ENCODE assay signal across 14 cellular contexts in the genomic region with DNA sequence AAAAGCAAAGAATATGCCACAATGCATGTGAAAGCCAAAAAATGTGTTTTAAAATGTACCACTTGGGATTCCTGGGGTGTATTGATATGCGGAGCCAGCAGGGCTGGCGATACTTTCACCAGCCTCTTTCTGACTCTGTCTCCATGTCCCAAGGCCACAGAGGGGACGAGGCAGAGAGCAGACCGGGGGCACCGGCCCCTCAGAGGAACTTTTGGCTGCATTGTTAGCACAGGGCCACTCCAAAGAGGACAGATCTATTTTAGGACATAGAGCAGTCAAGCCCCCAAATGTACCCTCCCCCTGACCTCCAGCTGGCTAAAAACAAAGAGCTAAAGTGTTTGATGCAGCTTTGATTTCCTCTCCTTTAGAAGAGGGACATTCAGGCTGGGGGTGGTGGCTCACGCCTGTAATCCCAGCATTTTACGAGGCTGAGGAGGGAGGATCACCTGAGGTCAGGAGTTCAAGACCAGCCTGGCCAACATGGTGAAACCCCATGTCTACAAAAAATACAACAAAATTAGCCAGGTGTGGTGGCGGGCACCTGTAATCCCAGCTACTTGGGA. TPM values are rescaled to one million over a fixed set of nuclear protein-coding genes. Genes with fewer than 3 reads are reported as not detected.
A peak's percentile ranks its signal among the peaks of the same experiment; 100 is the strongest.
DNase-seq lines count a peak whose midpoint lies in the region; ATAC-seq and TF ChIP-seq lines count a peak whose summit lies in the region.
"Had no signal": no experiment of that assay in that cellular context is flagged by ENCODE, and none has a peak within 500 bp of the region (broad histone marks: within the 10 kb centered on the region; RNA-seq: fewer than 3 reads in every experiment).

No MANE protein-coding gene starts in this region.

- H3K27me3 ChIP-seq in SK-N-SH (ENCODE audit: insufficient read depth) = no peaks in the 10 kb centered on the region
- no peaks in the 10 kb centered on the region for H3K27me3 ChIP-seq in heart left ventricle
- no peaks in the 10 kb centered on the region for H3K27me3 ChIP-seq in uterus

- intact Hi-C loops in heart left ventricle (cut with DNase I) (loop anchor here in 2 of 10 donors (2.0 kb wide), 2 partner anchors 24 to 26 kb away; a partner anchor contains a TSS), uterus (cut with DNase I; ENCODE audit: low total_unique reads) (no loop called here)

- H3K9me3 Mint-ChIP-seq in osteocyte (ENCODE audit: unreplicated experiment) = no peaks in the 10 kb centered on the region
- H3K9me3 Mint-ChIP-seq: stimulated activated naive CD8-positive, alpha-beta T cell treated with anti-CD3 and anti-CD28 coated beads, Interleukin-15, Interleukin-2, amounts not matched to agents 100 ng/mL and 50 ng/mL, for 24 hours had no signal

- peak overlapping the region; percentile 66 for H3K4me2 ChIP-seq in SK-N-SH

- H3K36me3 ChIP-seq in SK-N-SH (replicated peaks in 1 of 2; ENCODE audit: control insufficient read depth in 1 of 2, insufficient read depth in 2 of 2, low read length in 1 of 2) (no peaks in the 10 kb centered on the region), heart left ventricle (peaks cover 0 to 13% (median 0%) of the 10 kb centered on the region in 9 donors), uterus (no peaks in the 10 kb centered on the region)

- POLR2A ChIA-PET in SK-N-SH (lab: Yijun Ruan, JAX) = interaction anchor here (1.0 kb wide), 1 partner anchor 10 kb away, joined by 3 read pairs; no protein-coding TSS in a partner anchor

- H3K4me1 Mint-ChIP-seq in osteocyte (ENCODE audit: unreplicated experiment) = peaks cover 24% of the 10 kb centered on the region

- TF ChIP-seq EP300 in SK-N-SH (IDR thresholded peaks at IDR 0.05; ENCODE audit: borderline replicate concordance in 1 of 2, low read depth in 1 of 2, low read length in 1 of 2) = no peak

- ATAC-seq in SK-N-SH treated with all-trans-retinoic acid at 6 μM for 48 hours = no peak
- no peak for ATAC-seq in heart left ventricle
- no peak for ATAC-seq in HG02970 (IDR thresholded peaks at IDR 0.05; ENCODE audit: low FRiP score, unreplicated experiment)

- no peak for TF ChIP-seq RAD21 in SK-N-SH (IDR thresholded peaks at IDR 0.05; ENCODE audit: low read length)

- CTCF ChIA-PET in SK-N-SH (lab: Yijun Ruan, JAX) = interaction anchor here (3.0 kb wide), 1 partner anchor 9 kb away, joined by 31 read pairs; no protein-coding TSS in a partner anchor

- no peaks in the 10 kb centered on the region for H3K27me3 Mint-ChIP-seq in osteocyte (ENCODE audit: unreplicated experiment)
- H3K27me3 Mint-ChIP-seq: stimulated activated naive CD8-positive, alpha-beta T cell treated with anti-CD3 and anti-CD28 coated beads, Interleukin-15, Interleukin-2, amounts not matched to agents 100 ng/mL and 50 ng/mL, for 24 hours had no signal

- no peaks in the 10 kb centered on the region for H3K9me2 ChIP-seq in SK-N-SH

- no peak overlapping the region for H3K4me3 Mint-ChIP-seq in osteocyte (ENCODE audit: unreplicated experiment)
- H3K4me3 Mint-ChIP-seq: stimulated activated naive CD8-positive, alpha-beta T cell treated with anti-CD3 and anti-CD28 coated beads, Interleukin-15, Interleukin-2, amounts not matched to agents 100 ng/mL and 50 ng/mL, for 24 hours had no signal

- H3K27ac ChIP-seq in SK-N-SH (ENCODE audit: low read depth in 2 of 2, low read length in 1 of 2) (peak overlapping the region; percentile 70 to 88), heart left ventricle (peak overlapping the region in 11 of 12 donors; percentile 50 to 86 (median 76)), uterus (peak overlapping the region; percentile 66 to 84)
- H3K27ac ChIP-seq: 22Rv1 had no signal

- H4K20me1 ChIP-seq in SK-N-SH (ENCODE audit: insufficient read depth) = no peaks in the 10 kb centered on the region

- peak overlapping the region; percentile 91 for H3K27ac Mint-ChIP-seq in osteocyte (ENCODE audit: unreplicated experiment)

- peak overlapping the region in 1 of 2 experiments; percentile 26; a peak in 2 of 4 replicates for H3K4me3 ChIP-seq in SK-N-SH (ENCODE audit: low read depth in 2 of 2, low read length in 1 of 2)
- peak overlapping the region in 1 of 12 donors; percentile 6 for H3K4me3 ChIP-seq in heart left ventricle
- H3K4me3 ChIP-seq in uterus = no peak overlapping the region

- no peaks in the 10 kb centered on the region for H3K9me3 ChIP-seq in SK-N-SH
- peaks cover 0 to 4% (median 0%) of the 10 kb centered on the region in 12 donors for H3K9me3 ChIP-seq in heart left ventricle
- no peaks in the 10 kb centered on the region for H3K9me3 ChIP-seq in uterus

- H3K4me1 ChIP-seq in SK-N-SH (ENCODE audit: control insufficient read depth in 1 of 2, insufficient read depth in 2 of 2, low read depth in 1 of 2, low read length in 1 of 2) (peaks cover 6 to 20% of the 10 kb centered on the region in 2 experiments; a peak in 3 of 4 replicates), heart left ventricle (peaks cover 4 to 35% (median 22%) of the 10 kb centered on the region in 12 donors), uterus (peaks cover 0 to 6% of the 10 kb centered on the region in 2 donors)

- peaks cover 2% of the 10 kb centered on the region for H3K36me3 Mint-ChIP-seq in osteocyte (ENCODE audit: unreplicated experiment)

- H3K79me2 ChIP-seq in SK-N-SH (ENCODE audit: insufficient read depth) = no peaks in the 10 kb centered on the region

- TF ChIP-seq CTCF in SK-N-SH (IDR thresholded peaks at IDR 0.05) = no peak
- TF ChIP-seq CTCF in heart left ventricle (IDR thresholded peaks at IDR 0.05) = no peak
- TF ChIP-seq CTCF in osteocyte (IDR thresholded peaks at IDR 0.05) = no peak
- no peak for TF ChIP-seq CTCF in uterus (IDR thresholded peaks at IDR 0.05)

- H2AFZ ChIP-seq in SK-N-SH (ENCODE audit: low read depth) = peak overlapping the region; percentile 25; the same call in 1 of the 2 replicates

- TF ChIP-seq POLR2A in heart left ventricle (IDR thresholded peaks at IDR 0.05) (no peak), uterus (IDR thresholded peaks at IDR 0.05) (no peak)

- DNase-seq in SK-N-SH (no peak), heart left ventricle (no peak), osteocyte (ENCODE audit: extremely low spot score, unreplicated experiment) (no peak), uterus (no peak), amygdala (lab: John Stamatoyannopoulos, UW) (no peak), T-helper 9 cell (no peak)
- DNase-seq: activated CD8-positive, alpha-beta memory T cell treated with anti-CD3 and anti-CD28 coated beads, Interleukin-2, amount 50 U/mL, for 48 hours; NCI-H1417 treated with DMSO at 0.1 percent for 48 hours; NCI-H526; stimulated activated CD4-positive, alpha-beta T cell treated with anti-CD3 and anti-CD28 coated beads, Interleukin-4, amount 100 ng/mL, for 24 hours had no signal

- peaks cover 31% of the 10 kb centered on the region for H3F3A ChIP-seq in SK-N-SH (replicated peaks; ENCODE audit: insufficient read depth)

- 81% methylated on average over 6 of the region's 8 CpGs for WGBS in SK-N-SH (ENCODE audit: low lambda C conversion rate)
- WGBS in heart left ventricle, 4 donors = 43 to 46% (median 44%) methylated on average over 8 of the region's 8 CpGs

- peak overlapping the region; percentile 32; the same call in 1 of the 2 replicates for H3K9ac ChIP-seq in SK-N-SH

TF ChIP-seq in SK-N-SH, 30 proteins besides CTCF, POLR2A, EP300 and RAD21 (continues in another document):
- no peak for TF ChIP-seq POLR2AphosphoS5 (IDR thresholded peaks at IDR 0.05; ENCODE audit: low read depth, low read length)
- no peak for TF ChIP-seq JUND (IDR thresholded peaks at IDR 0.05)
- no peak for TF ChIP-seq RXRA (IDR thresholded peaks at IDR 0.05; ENCODE audit: borderline replicate concordance, low read depth)
- TF ChIP-seq, protein P1, sequence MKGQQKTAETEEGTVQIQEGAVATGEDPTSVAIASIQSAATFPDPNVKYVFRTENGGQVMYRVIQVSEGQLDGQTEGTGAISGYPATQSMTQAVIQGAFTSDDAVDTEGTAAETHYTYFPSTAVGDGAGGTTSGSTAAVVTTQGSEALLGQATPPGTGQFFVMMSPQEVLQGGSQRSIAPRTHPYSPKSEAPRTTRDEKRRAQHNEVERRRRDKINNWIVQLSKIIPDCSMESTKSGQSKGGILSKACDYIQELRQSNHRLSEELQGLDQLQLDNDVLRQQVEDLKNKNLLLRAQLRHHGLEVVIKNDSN (IDR thresholded peaks at IDR 0.05; ENCODE audit: borderline replicate concordance, low read depth) = no peak
- no peak for TF ChIP-seq RCOR1 (IDR thresholded peaks at IDR 0.05; ENCODE audit: low read length)

TF ChIP-seq in SK-N-SH treated with all-trans-retinoic acid at 6 μM for 48 hours, 23 proteins besides CTCF, POLR2A, EP300 and RAD21 (continues in another document):
- TF ChIP-seq, protein P2, sequence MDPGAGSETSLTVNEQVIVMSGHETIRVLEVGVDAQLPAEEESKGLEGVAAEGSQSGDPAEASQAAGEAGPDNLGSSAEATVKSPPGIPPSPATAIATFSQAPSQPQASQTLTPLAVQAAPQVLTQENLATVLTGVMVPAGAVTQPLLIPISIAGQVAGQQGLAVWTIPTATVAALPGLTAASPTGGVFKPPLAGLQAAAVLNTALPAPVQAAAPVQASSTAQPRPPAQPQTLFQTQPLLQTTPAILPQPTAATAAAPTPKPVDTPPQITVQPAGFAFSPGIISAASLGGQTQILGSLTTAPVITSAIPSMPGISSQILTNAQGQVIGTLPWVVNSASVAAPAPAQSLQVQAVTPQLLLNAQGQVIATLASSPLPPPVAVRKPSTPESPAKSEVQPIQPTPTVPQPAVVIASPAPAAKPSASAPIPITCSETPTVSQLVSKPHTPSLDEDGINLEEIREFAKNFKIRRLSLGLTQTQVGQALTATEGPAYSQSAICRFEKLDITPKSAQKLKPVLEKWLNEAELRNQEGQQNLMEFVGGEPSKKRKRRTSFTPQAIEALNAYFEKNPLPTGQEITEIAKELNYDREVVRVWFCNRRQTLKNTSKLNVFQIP (CRISPR knock-in tag; IDR thresholded peaks at IDR 0.05; ENCODE audit: borderline replicate concordance, low read depth) = no peak
- no peak for TF ChIP-seq ZNF8 (CRISPR knock-in tag; IDR thresholded peaks at IDR 0.05)

RNA-seq across cellular contexts. Expression of a gene that starts 25.6 kb away (rescaled TPM):
- polyA plus RNA-seq in SK-N-SH (2012; rRNA removed) (5.0 and 6.4 TPM in 2 replicates), heart left ventricle (1 to 10 TPM; 3.1 to 4.9 TPM)
- polyA plus RNA-seq in SK-N-SH (2012; cell fraction: cytosol; rRNA removed) = 6.5 and 7.1 TPM in 2 replicates
- polyA plus RNA-seq in SK-N-SH (2012; cell fraction: nucleus; rRNA removed) = 5.1 and 9.1 TPM in 2 replicates
- total RNA-seq in heart left ventricle (10 to 100 TPM in 6 of 9 donors, 1 to 10 TPM in 3; 8.1 to 29.8 (median 14.2) TPM), osteocyte (17.4 and 18.4 TPM in 2 replicates), uterus (10 to 100 TPM; 12.1 to 88.8 (median 21.6) TPM)

RNA-seq across cellular contexts. Expression of a gene that starts 29.3 kb away (rescaled TPM):
- polyA plus RNA-seq in SK-N-SH (2012; rRNA removed) (1.1 and 1.2 TPM in 2 replicates), heart left ventricle (10 to 100 TPM; 21.5 to 55.5 TPM)
- 0.68 and 0.90 TPM in 2 replicates for polyA plus RNA-seq in SK-N-SH (2012; cell fraction: cytosol; rRNA removed)
- 3.9 and 4.7 TPM in 2 replicates for polyA plus RNA-seq in SK-N-SH (2012; cell fraction: nucleus; rRNA removed)
- total RNA-seq in heart left ventricle (10 to 100 TPM; 40.1 to 87.3 (median 59.1) TPM), osteocyte (4.0 and 4.6 TPM in 2 replicates), uterus (10 to 100 TPM; 20.6 to 70.9 (median 27.8) TPM)

RNA-seq across cellular contexts. Expression of a gene that starts 51.2 kb away (rescaled TPM):
- polyA plus RNA-seq in SK-N-SH (2012; rRNA removed) (111 and 141 TPM in 2 replicates), heart left ventricle (10 to 100 TPM; 39.8 to 96.1 TPM)
- 158 and 178 TPM in 2 replicates for polyA plus RNA-seq in SK-N-SH (2012; cell fraction: cytosol; rRNA removed)
- polyA plus RNA-seq in SK-N-SH (2012; cell fraction: nucleus; rRNA removed) = 46.4 and 78.9 TPM in 2 replicates
- total RNA-seq in heart left ventricle (10 to 100 TPM; 38.0 to 83.5 (median 69.2) TPM), osteocyte (140 and 151 TPM in 2 replicates), uterus (100 to 1,000 TPM in 2 of 4 donors, 10 to 100 TPM in 2; 29.7 to 230 (median 116) TPM)
